16 cellular contexts compared by ENCODE assay signal in the genomic region with DNA sequence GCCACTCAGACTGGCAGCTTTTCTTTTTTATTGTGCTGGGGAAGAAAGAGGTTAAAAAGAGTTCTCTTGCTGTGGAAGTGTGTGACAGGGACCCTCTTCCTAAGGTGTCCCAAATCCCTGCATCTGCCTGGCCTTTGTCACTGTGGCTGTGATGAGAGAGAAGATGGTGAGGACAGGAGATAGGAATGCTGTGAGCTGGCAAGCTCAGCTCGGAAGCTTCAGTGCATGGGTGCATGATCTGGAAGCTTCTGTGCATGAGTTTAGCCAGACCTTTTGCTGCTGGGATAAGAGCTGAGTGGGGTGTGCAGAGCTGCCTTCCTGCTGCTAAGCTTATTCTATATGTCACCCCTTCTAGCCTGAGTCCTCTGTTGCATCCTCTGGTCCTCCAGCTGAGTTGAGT.
DNase-seq lines count a peak whose midpoint lies in the region; ATAC-seq and TF ChIP-seq lines count a peak whose summit lies in the region.
"Had no signal": no experiment of that assay in that cellular context is flagged by ENCODE, and none has a peak within 500 bp of the region (broad histone marks: within the 10 kb centered on the region; RNA-seq: fewer than 3 reads in every experiment).

No MANE protein-coding gene starts in this region.

- no peak overlapping the region for H3K27ac ChIP-seq in CD4-positive, CD25-positive, alpha-beta regulatory T cell (ENCODE audit: insufficient read depth, low read length, poor library complexity, severe bottlenecking)
- no peak overlapping the region for H3K27ac ChIP-seq in hepatocyte
- H3K27ac ChIP-seq in smooth muscle cell (ENCODE audit: low read depth) = peak overlapping the region; percentile 82
- H3K27ac ChIP-seq in lower lobe of right lung = no peak overlapping the region
- H3K27ac ChIP-seq: Peyer's patch had no signal

- peaks cover 44% of the 10 kb centered on the region for H3K36me3 Mint-ChIP-seq in CD4-positive, CD25-positive, alpha-beta regulatory T cell
- H3K36me3 Mint-ChIP-seq in T-helper 17 cell (ENCODE audit: low read depth) = peaks cover 8% of the 10 kb centered on the region

- no peaks in the 10 kb centered on the region for H3K27me3 ChIP-seq in CD4-positive, CD25-positive, alpha-beta regulatory T cell (ENCODE audit: control insufficient read depth, insufficient read depth, low read length)
- no peaks in the 10 kb centered on the region for H3K27me3 ChIP-seq in hepatocyte
- no peaks in the 10 kb centered on the region for H3K27me3 ChIP-seq in smooth muscle cell (ENCODE audit: low read depth)
- H3K27me3 ChIP-seq in lower lobe of right lung (ENCODE audit: low read depth) = no peaks in the 10 kb centered on the region
- H3K27me3 ChIP-seq: Peyer's patch had no signal

- peaks cover 19% of the 10 kb centered on the region for H3F3A ChIP-seq in smooth muscle cell (ENCODE audit: low read depth)

- peaks cover 15 to 49% (median 34%) of the 10 kb centered on the region in 4 donors for H3K4me1 Mint-ChIP-seq in CD4-positive, CD25-positive, alpha-beta regulatory T cell
- H3K4me1 Mint-ChIP-seq in T-helper 17 cell = peaks cover 30% of the 10 kb centered on the region

- no peak for DNase-seq in CD4-positive, CD25-positive, alpha-beta regulatory T cell
- DNase-seq in T-helper 17 cell (no peak), hepatocyte (ENCODE audit: low spot score) (peak; percentile 7), smooth muscle cell (lab: John Stamatoyannopoulos, UW; ENCODE audit: unreplicated experiment) (no peak), RPMI8226 (no peak), COLO668 (lab: John Stamatoyannopoulos, UW; ENCODE audit: unreplicated experiment) (no peak), lower lobe of right lung (no peak)
- DNase-seq: DMS153, IMR-90, MV-4-11, NCI-H1417 treated with DMSO at 0.1 percent for 48 hours, NCI-H2029, NCI-H2171 treated with DMSO at 0.1 percent for 48 hours, NCI-H82, Peyer's patch had no signal

- H3K4me2 ChIP-seq in hepatocyte (no peak overlapping the region), smooth muscle cell (peak overlapping the region; percentile 27)

- TF ChIP-seq CTCF in hepatocyte (IDR thresholded peaks at IDR 0.05; ENCODE audit: poor library complexity) (no peak), smooth muscle cell (IDR thresholded peaks at IDR 0.05; ENCODE audit: borderline replicate concordance, insufficient read depth, poor library complexity, severe bottlenecking) (no peak), lower lobe of right lung (IDR thresholded peaks at IDR 0.05) (no peak)

- H3K9me2 ChIP-seq in hepatocyte (replicated peaks; ENCODE audit: insufficient read depth) = no peaks in the 10 kb centered on the region

- peaks cover 40% of the 10 kb centered on the region for H3K36me3 ChIP-seq in CD4-positive, CD25-positive, alpha-beta regulatory T cell (ENCODE audit: control insufficient read depth, insufficient read depth, low read length)
- H3K36me3 ChIP-seq in hepatocyte (replicated peaks; ENCODE audit: insufficient read depth, low read depth) = no peaks in the 10 kb centered on the region
- no peaks in the 10 kb centered on the region for H3K36me3 ChIP-seq in smooth muscle cell (ENCODE audit: low read depth)
- H3K36me3 ChIP-seq in lower lobe of right lung = no peaks in the 10 kb centered on the region
- H3K36me3 ChIP-seq: Peyer's patch had no signal

- intact Hi-C loops in lower lobe of right lung (cut with DNase I) = no loop called here

- no peak overlapping the region for H3K4me3 ChIP-seq in CD4-positive, CD25-positive, alpha-beta regulatory T cell (ENCODE audit: low read depth, low read length)
- H3K4me3 ChIP-seq in hepatocyte (no peak overlapping the region), smooth muscle cell (no peak overlapping the region), lower lobe of right lung (no peak overlapping the region)
- H3K4me3 ChIP-seq: Peyer's patch had no signal

- no peak for ATAC-seq in CD4-positive, CD25-positive, alpha-beta regulatory T cell (ENCODE audit: low read depth in 2 of 2)
- no peak for ATAC-seq in T-helper 17 cell
- ATAC-seq in lower lobe of right lung = no peak
- ATAC-seq: HCT116 had no signal

- H3K27ac Mint-ChIP-seq in CD4-positive, CD25-positive, alpha-beta regulatory T cell = peak overlapping the region in 2 of 3 donors; percentile 34 to 75
- peak overlapping the region; percentile 9 for H3K27ac Mint-ChIP-seq in T-helper 17 cell

- H2AFZ ChIP-seq in hepatocyte (no peak overlapping the region), smooth muscle cell (ENCODE audit: low read depth) (no peak overlapping the region)

- H3K27me3 Mint-ChIP-seq in CD4-positive, CD25-positive, alpha-beta regulatory T cell = no peaks in the 10 kb centered on the region
- H3K27me3 Mint-ChIP-seq in T-helper 17 cell = no peaks in the 10 kb centered on the region

- H3K4me3 Mint-ChIP-seq in CD4-positive, CD25-positive, alpha-beta regulatory T cell = no peak overlapping the region
- H3K4me3 Mint-ChIP-seq in T-helper 17 cell = no peak overlapping the region

- no peaks in the 10 kb centered on the region for H3K9me3 ChIP-seq in CD4-positive, CD25-positive, alpha-beta regulatory T cell (ENCODE audit: control insufficient read depth in 2 of 2, low read length in 2 of 2)
- H3K9me3 ChIP-seq in T-helper 17 cell (ENCODE audit: control insufficient read depth, low read length, poor library complexity, severe bottlenecking) = no peaks in the 10 kb centered on the region
- no peaks in the 10 kb centered on the region for H3K9me3 ChIP-seq in hepatocyte (ENCODE audit: low read depth)
- H3K9me3 ChIP-seq in smooth muscle cell (replicated peaks; ENCODE audit: low read depth) = no peaks in the 10 kb centered on the region
- H3K9me3 ChIP-seq in lower lobe of right lung = no peaks in the 10 kb centered on the region
- H3K9me3 ChIP-seq: Peyer's patch had no signal

- H4K20me1 ChIP-seq in hepatocyte (ENCODE audit: insufficient read depth, poor library complexity, severe bottlenecking) (no peaks in the 10 kb centered on the region), smooth muscle cell (ENCODE audit: low read depth) (no peaks in the 10 kb centered on the region)

- H3K4me1 ChIP-seq in CD4-positive, CD25-positive, alpha-beta regulatory T cell (ENCODE audit: control insufficient read depth, insufficient read depth, low read length, poor library complexity, severe bottlenecking) = peaks cover 15% of the 10 kb centered on the region
- no peaks in the 10 kb centered on the region for H3K4me1 ChIP-seq in hepatocyte (ENCODE audit: insufficient read depth)
- H3K4me1 ChIP-seq in smooth muscle cell (ENCODE audit: low read depth) = peaks cover 9% of the 10 kb centered on the region
- peaks cover 3% of the 10 kb centered on the region for H3K4me1 ChIP-seq in lower lobe of right lung
- H3K4me1 ChIP-seq: Peyer's patch had no signal

- no peaks in the 10 kb centered on the region for H3K9me3 Mint-ChIP-seq in CD4-positive, CD25-positive, alpha-beta regulatory T cell

- peak overlapping the region; percentile 18 for H3K9ac ChIP-seq in smooth muscle cell (ENCODE audit: low read depth)

- H3K79me2 ChIP-seq in hepatocyte = no peaks in the 10 kb centered on the region
- no peaks in the 10 kb centered on the region for H3K79me2 ChIP-seq in smooth muscle cell (ENCODE audit: low read depth)

- WGBS in hepatocyte (ENCODE audit: low lambda C conversion rate, missing lambda C conversion rate) = 60% methylated on average over 1 of the region's 1 CpG
- 0% methylated on average over 1 of the region's 1 CpG for WGBS in smooth muscle cell (ENCODE audit: low lambda C conversion rate)
